Comparison of ENCODE assay signal across 1 cellular context in genomic region chr2:173979721-173980351, GRCh38.
TF ChIP-seq lines count a peak whose summit lies in the region.

No MANE protein-coding gene starts in this region.

TF ChIP-seq in HepG2, 621 proteins besides CTCF, POLR2A, EP300 and RAD21:
- TF ChIP-seq ZNF253 (CRISPR knock-in tag; IDR thresholded peaks at IDR 0.05; ENCODE audit: borderline replicate concordance) (no peak), PHF5A (CRISPR knock-in tag; IDR thresholded peaks at IDR 0.05; ENCODE audit: low read depth, unreplicated experiment) (no peak), THAP7 (CRISPR knock-in tag; IDR thresholded peaks at IDR 0.05) (no peak), TFDP1 (CRISPR knock-in tag; IDR thresholded peaks at IDR 0.05; ENCODE audit: borderline replicate concordance) (no peak), ZNF44 (CRISPR knock-in tag; IDR thresholded peaks at IDR 0.05) (no peak), NPAS2 (CRISPR knock-in tag; IDR thresholded peaks at IDR 0.05; ENCODE audit: borderline replicate concordance) (no peak), ZNF558 (CRISPR knock-in tag; IDR thresholded peaks at IDR 0.05; ENCODE audit: borderline replicate concordance) (no peak), ZNF792 (CRISPR knock-in tag; IDR thresholded peaks at IDR 0.05) (no peak), HNRNPK (IDR thresholded peaks at IDR 0.05; ENCODE audit: low read depth, low read length, poor library complexity, severe bottlenecking) (no peak), ETV5 (CRISPR knock-in tag; IDR thresholded peaks at IDR 0.05; ENCODE audit: borderline replicate concordance) (no peak), ZBTB3 (CRISPR knock-in tag; IDR thresholded peaks at IDR 0.05; ENCODE audit: borderline replicate concordance, low read depth) (no peak), ZNF672 (CRISPR knock-in tag; IDR thresholded peaks at IDR 0.05) (no peak), ZNF296 (CRISPR knock-in tag; conservative IDR thresholded peaks at IDR 0.05) (no peak), HOMEZ (CRISPR knock-in tag; IDR thresholded peaks at IDR 0.05; ENCODE audit: low read depth) (no peak), ATF6 (CRISPR knock-in tag; conservative IDR thresholded peaks at IDR 0.05) (no peak), ZNF251 (CRISPR knock-in tag; IDR thresholded peaks at IDR 0.05) (no peak), STAT5B (CRISPR knock-in tag; IDR thresholded peaks at IDR 0.05) (no peak), FOXK2 (IDR thresholded peaks at IDR 0.05) (no peak), MAFG (CRISPR knock-in tag; IDR thresholded peaks at IDR 0.05) (no peak)
